Comparison of ENCODE assay signal across 8 cellular contexts in genomic region chr15:73926191-73927002, GRCh38. TPM values are rescaled to one million over a fixed set of nuclear protein-coding genes. Genes with fewer than 3 reads are reported as not detected.
DNase-seq lines count a peak whose midpoint lies in the region; ATAC-seq, FAIRE-seq and TF ChIP-seq lines count a peak whose summit lies in the region.

Gene LOXL1 (plus strand): TSS chr15:73926462. CDS start chr15:73926784, 322 bp downstream.

- intact Hi-C loops in left ventricle myocardium inferior (cut with micrococcal nuclease) (no loop called here), pancreas (cut with DNase I) (no loop called here)

- WGBS in pancreas, 2 donors = 2 to 5% methylated on average over 41 to 48 of the region's 48 CpGs

- no peak for TF ChIP-seq POLR2A in NB4 (IDR thresholded peaks at IDR 0.05; ENCODE audit: extremely low read depth, insufficient read length)

- H3K27ac ChIP-seq in left ventricle myocardium inferior (replicated peaks) = peak within 1 kb of the TSS; percentile 87
- H3K27ac ChIP-seq in pancreas = peak within 1 kb of the TSS; percentile 70 to 83 (median 82)

- H3K9me3 ChIP-seq in left ventricle myocardium inferior (replicated peaks) = no peaks in the 10 kb centered on the region
- H3K9me3 ChIP-seq in pancreas = no peaks in the 10 kb centered on the region

- no peak for FAIRE-seq in pancreas (lab: Jason Lieb, UNC)

- H3K4me3 ChIP-seq in NB4 (ENCODE audit: low read depth, low read length) = peak within 1 kb of the TSS; percentile 38
- H3K4me3 ChIP-seq in left ventricle myocardium inferior = peak within 1 kb of the TSS; percentile 77
- H3K4me3 ChIP-seq in pancreas = peak within 1 kb of the TSS; percentile 51 to 69 (median 61)

- ATAC-seq in pancreas (peak; percentile 62 to 74 (median 73)), GM19395 (IDR thresholded peaks at IDR 0.05; ENCODE audit: unreplicated experiment) (no peak), GM21390 (IDR thresholded peaks at IDR 0.05; ENCODE audit: unreplicated experiment) (no peak)

- peaks cover 36% of the 10 kb centered on the region for H3K27me3 ChIP-seq in left ventricle myocardium inferior (ENCODE audit: low read depth)
- no peaks in the 10 kb centered on the region for H3K27me3 ChIP-seq in pancreas

- peaks cover 96% of the 10 kb centered on the region for H3K4me1 ChIP-seq in left ventricle myocardium inferior
- peaks cover 0 to 6% (median 5%) of the 10 kb centered on the region in 3 donors for H3K4me1 ChIP-seq in pancreas

- DNase-seq in DMS53 treated with DMSO at 0.1 percent for 48 hours (lab: John Stamatoyannopoulos, UW; ENCODE audit: unreplicated experiment) (peak; percentile 7), NB4 (ENCODE audit: low read depth) (peak; percentile 59), amniotic stem cell (lab: John Stamatoyannopoulos, UW) (peak; percentile 58), left ventricle myocardium inferior (peak; percentile 79), pancreas (peak; percentile 66 to 91 (median 77))
- DNase-seq in activated CD8-positive, alpha-beta memory T cell treated with anti-CD3 and anti-CD28 coated beads, Interleukin-2, amount 50 U/mL, for 4 hours = no peak

- TF ChIP-seq CTCF in NB4 (IDR thresholded peaks at IDR 0.05; ENCODE audit: low read depth, low read length) (no peak), left ventricle myocardium inferior (IDR thresholded peaks at IDR 0.05; ENCODE audit: borderline replicate concordance) (no peak), pancreas (IDR thresholded peaks at IDR 0.05) (no peak)

- no peaks in the 10 kb centered on the region for H3K36me3 ChIP-seq in left ventricle myocardium inferior
- H3K36me3 ChIP-seq in pancreas = no peaks in the 10 kb centered on the region

RNA-seq across cellular contexts. Expression of gene LOXL1, which starts in this region (rescaled TPM):
- total RNA-seq in left ventricle myocardium inferior (31.9 TPM), pancreas (10 to 100 TPM in 1 of 6 donors, 1 to 10 TPM in 5; 2.2 to 14.9 (median 4.9) TPM)
- 10 to 100 TPM; 11.5 to 14.8 TPM for polyA plus RNA-seq in pancreas

Comparison
In these comparisons a context has a peak if more than half of its experiments do, and no peak if none do; other contexts are left out.
1. ATAC-seq: peak in pancreas (4 of 4); none in GM19395 (single experiment) and GM21390 (single experiment).
2. Peak in every context shown above with its lines, with median percentiles within 50 percentile points of each other: H3K4me3 ChIP-seq.